8 cellular contexts compared by ENCODE assay signal in genomic region chr6:144063246-144063743, GRCh38. TPM values are rescaled to one million over a fixed set of nuclear protein-coding genes. Genes with fewer than 3 reads are reported as not detected.
DNase-seq lines count a peak whose midpoint lies in the region; ATAC-seq and TF ChIP-seq lines count a peak whose summit lies in the region.

No MANE protein-coding gene starts in this region.

- peak in 1 of 4 donors; percentile 5 for ATAC-seq in heart left ventricle
- no peak for ATAC-seq in Right ventricle myocardium superior (ENCODE audit: poor library complexity)

- 4 to 9% (median 5%) methylated on average over 14 to 16 of the region's 16 CpGs for WGBS in heart left ventricle, 4 donors

- H3K4me1 ChIP-seq in heart left ventricle (peaks cover 0 to 23% (median 14%) of the 10 kb centered on the region in 12 donors), breast epithelium (no peaks in the 10 kb centered on the region), muscle layer of colon (ENCODE audit: insufficient read depth, low read length) (peaks cover 14% of the 10 kb centered on the region)

- H3K9me3 ChIP-seq in heart left ventricle, result no peaks in the 10 kb centered on the region
- H3K9me3 ChIP-seq in breast epithelium, result no peaks in the 10 kb centered on the region
- H3K9me3 ChIP-seq in muscle layer of colon (ENCODE audit: low read length), result no peaks in the 10 kb centered on the region

- intact Hi-C loops in heart left ventricle (cut with DNase I), result loop anchor here in 1 of 10 donors (1.0 kb wide), 1 partner anchor 32 kb away; the partner anchor contains the start of gene SF3B5
- intact Hi-C loops in Right ventricle myocardium superior (cut with DNase I), result no loop called here
- intact Hi-C loops in breast epithelium (cut with DNase I; ENCODE audit: low total_unique reads), result no loop called here

- peaks cover 0 to 40% (median 3%) of the 10 kb centered on the region in 9 donors for H3K27me3 ChIP-seq in heart left ventricle
- no peaks in the 10 kb centered on the region for H3K27me3 ChIP-seq in breast epithelium
- peaks cover 17 to 19% of the 10 kb centered on the region in 2 donors for H3K27me3 ChIP-seq in muscle layer of colon (ENCODE audit: control insufficient read depth in 1 of 2, insufficient read depth in 2 of 2, low read length in 2 of 2)

- H3K36me3 ChIP-seq in heart left ventricle (no peaks in the 10 kb centered on the region), breast epithelium (no peaks in the 10 kb centered on the region), muscle layer of colon (ENCODE audit: insufficient read depth, low read length) (no peaks in the 10 kb centered on the region)

- CTCF ChIA-PET in RWPE1 (lab: Yijun Ruan, JAX), result interaction anchor here (0.6 to 1.2 kb wide), 3 partner anchors 50 to 550 kb away, joined by 3 to 5 read pairs (median 4); no protein-coding TSS in a partner anchor

- TF ChIP-seq POLR2A in heart left ventricle (IDR thresholded peaks at IDR 0.05) (no peak), breast epithelium (IDR thresholded peaks at IDR 0.05) (no peak)

- DNase-seq in heart left ventricle (no peak), Right ventricle myocardium superior (no peak), breast epithelium (ENCODE audit: low spot score in 2 of 2) (peak in 1 of 2 donors; percentile 28), RWPE1 (ENCODE audit: low spot score) (no peak), NCI-H526 treated with DMSO at 0.1 percent for 48 hours (lab: John Stamatoyannopoulos, UW) (no peak), 8988T (no peak)
- DNase-seq in Jurkat, Clone E6-1 (ENCODE audit: low read depth, low spot score), result no peak

- POLR2A ChIA-PET in RWPE1 (lab: Yijun Ruan, JAX; ENCODE audit: low non-redundant PET), result interaction anchor here (0.6 to 1.1 kb wide), 2 partner anchors 27 to 32 kb away, joined by 3 read pairs; partner anchors contain the start of gene SF3B5

- TF ChIP-seq CTCF in heart left ventricle (IDR thresholded peaks at IDR 0.05) (no peak), breast epithelium (IDR thresholded peaks at IDR 0.05) (no peak), RWPE1 (conservative IDR thresholded peaks at IDR 0.05; ENCODE audit: low read depth) (no peak)

- peak overlapping the region in 4 of 12 donors; percentile 30 to 89 (median 47) for H3K27ac ChIP-seq in heart left ventricle
- peak overlapping the region; percentile 82 to 87 for H3K27ac ChIP-seq in breast epithelium
- no peak overlapping the region for H3K27ac ChIP-seq in muscle layer of colon (ENCODE audit: low read depth, low read length)
- no peak overlapping the region for H3K27ac ChIP-seq in RWPE1

- no peak overlapping the region for H3K9ac ChIP-seq in muscle layer of colon (ENCODE audit: low read length)

- H3K4me3 ChIP-seq in heart left ventricle (peak overlapping the region; percentile 52 to 81 (median 70)), breast epithelium (peak overlapping the region; percentile 80 to 93 (median 80)), muscle layer of colon (ENCODE audit: low read depth in 1 of 2, low read length in 2 of 2) (peak overlapping the region; percentile 63 to 67)
- peak overlapping the region; percentile 64 for H3K4me3 ChIP-seq in Jurkat, Clone E6-1 (ENCODE audit: low read length)

RNA-seq across cellular contexts. Expression of gene SF3B5, which starts 32.1 kb away (rescaled TPM):
- total RNA-seq in heart left ventricle, result 100 to 1,000 TPM in 8 of 9 donors, 10 to 100 TPM in 1; 99.5 to 240 (median 124) TPM
- polyA plus RNA-seq in heart left ventricle, result 100 to 1,000 TPM; 150 to 281 TPM
- 112 TPM for total RNA-seq in Right ventricle myocardium superior
- 195 TPM for polyA plus RNA-seq in Jurkat, Clone E6-1 (2012; ENCODE audit: insufficient read depth, insufficient read length)
- total RNA-seq in breast epithelium, result 100 to 1,000 TPM; 122 to 176 (median 155) TPM

RNA-seq across cellular contexts. Expression of gene PLAGL1, which starts 55.2 kb away (rescaled TPM):
- total RNA-seq in heart left ventricle (10 to 100 TPM in 5 of 9 donors, 1 to 10 TPM in 4; 6.6 to 27.3 (median 10.0) TPM), Right ventricle myocardium superior (10.8 TPM), breast epithelium (10 to 100 TPM; 17.8 to 22.9 (median 21.4) TPM)
- 1 to 10 TPM; 7.7 to 9.5 TPM for polyA plus RNA-seq in heart left ventricle
- polyA plus RNA-seq in Jurkat, Clone E6-1 (2012; ENCODE audit: insufficient read depth, insufficient read length), result 11.6 TPM

Comparison
In these comparisons a context has a peak if more than half of its experiments do, and no peak if none do; other contexts are left out.
1. H3K27ac ChIP-seq: peak in breast epithelium (2 of 2); none in muscle layer of colon (single experiment) and RWPE1 (single experiment).
2. Peak in every context shown above with its lines, with median percentiles within 50 percentile points of each other: H3K4me3 ChIP-seq.